Comparison of ENCODE assay signal across 24 cellular contexts in genomic region chr1:244204004-244204403, GRCh38.
A peak's percentile ranks its signal among the peaks of the same experiment; 100 is the strongest.
DNase-seq lines count a peak whose midpoint lies in the region; ATAC-seq, FAIRE-seq and TF ChIP-seq lines count a peak whose summit lies in the region.
"Had no signal": no experiment of that assay in that cellular context is flagged by ENCODE, and none has a peak within 500 bp of the region (broad histone marks: within the 10 kb centered on the region; RNA-seq: fewer than 3 reads in every experiment).

No MANE protein-coding gene starts in this region.

- H3K9me3 Mint-ChIP-seq in endodermal cell, result no peaks in the 10 kb centered on the region
- H3K9me3 Mint-ChIP-seq: CD4-positive, alpha-beta T cell; CD8-positive, alpha-beta memory T cell; H9 had no signal

- H3K27ac ChIP-seq in endodermal cell (ENCODE audit: low read depth, low read length), result no peak overlapping the region
- H3K27ac ChIP-seq in upper lobe of left lung, result no peak overlapping the region
- H3K27ac ChIP-seq: 22Rv1; BLaER1 treated with 17β-estradiol and CSF1 and Interleukin-3, amounts not matched to agents 10 nM and 100 nM; GM23248 had no signal

- in situ Hi-C loops in G401 (cut with HindIII; ENCODE audit: low sequenced_read_pairs), result no loop called here

- TF ChIP-seq EP300 in upper lobe of left lung (IDR thresholded peaks at IDR 0.05), result no peak

- no peak overlapping the region for H3K9ac ChIP-seq in endodermal cell (ENCODE audit: extremely low read depth, low read length, poor library complexity, severe bottlenecking)
- H3K9ac ChIP-seq: BLaER1 treated with 17β-estradiol and CSF1 and Interleukin-3, amounts not matched to agents 10 nM and 100 nM; GM23248 had no signal

- H3K27me3 Mint-ChIP-seq in endodermal cell (ENCODE audit: insufficient read depth), result peaks cover 2% of the 10 kb centered on the region
- H3K27me3 Mint-ChIP-seq: CD4-positive, alpha-beta T cell had no signal

- FAIRE-seq in RCC 7860 (lab: Jason Lieb, UNC), result no peak
- FAIRE-seq: A204.1, GM12878, GM19239 had no signal

- H3K27ac Mint-ChIP-seq in endodermal cell, result no peak overlapping the region
- H3K27ac Mint-ChIP-seq: CD4-positive, alpha-beta T cell; CD8-positive, alpha-beta memory T cell; H9 had no signal

- no peaks in the 10 kb centered on the region for H3K36me3 Mint-ChIP-seq in endodermal cell (ENCODE audit: low read depth)
- H3K36me3 Mint-ChIP-seq: CD14-positive monocyte; CD8-positive, alpha-beta memory T cell had no signal

- peak; percentile 32 for TF ChIP-seq CTCF in endodermal cell (conservative IDR thresholded peaks at IDR 0.05)
- no peak for TF ChIP-seq CTCF in upper lobe of left lung (IDR thresholded peaks at IDR 0.05)

- 87 to 95% methylated on average over 4 to 9 of the region's 9 CpGs for WGBS in endodermal cell (ENCODE audit: insufficient coverage in 1 of 2, insufficient read length in 1 of 2), 2 experiments
- 84 to 89% methylated on average over 9 of the region's 9 CpGs for WGBS in upper lobe of left lung, 2 donors

- no peaks in the 10 kb centered on the region for H3K4me1 Mint-ChIP-seq in endodermal cell
- H3K4me1 Mint-ChIP-seq: CD14-positive monocyte; CD8-positive, alpha-beta memory T cell; H9 had no signal

- no peak for TF ChIP-seq POLR2A in upper lobe of left lung (IDR thresholded peaks at IDR 0.05)

- H3K36me3 ChIP-seq in endodermal cell (ENCODE audit: control insufficient read depth, insufficient read depth, low read length) (no peaks in the 10 kb centered on the region), upper lobe of left lung (no peaks in the 10 kb centered on the region)
- H3K36me3 ChIP-seq: BE2C; BLaER1 treated with 17β-estradiol and CSF1 and Interleukin-3, amounts not matched to agents 10 nM and 100 nM had no signal

- no peaks in the 10 kb centered on the region for H3K9me3 ChIP-seq in endodermal cell (ENCODE audit: control insufficient read depth, low read length)
- H3K9me3 ChIP-seq in upper lobe of left lung, result no peaks in the 10 kb centered on the region
- H3K9me3 ChIP-seq: BE2C; BLaER1 treated with 17β-estradiol and CSF1 and Interleukin-3, amounts not matched to agents 10 nM and 100 nM had no signal

- H3K4me3 ChIP-seq in endodermal cell (ENCODE audit: low read length) (no peak overlapping the region), upper lobe of left lung (no peak overlapping the region)
- H3K4me3 ChIP-seq: BLaER1 treated with 17β-estradiol and CSF1 and Interleukin-3, amounts not matched to agents 10 nM and 100 nM; GM12878; GM23248 had no signal

- DNase-seq in NCI-H82 (lab: John Stamatoyannopoulos, UW) (peak; percentile 68), NCI-H82 treated with DMSO at 0.1 percent for 48 hours (lab: John Stamatoyannopoulos, UW; ENCODE audit: unreplicated experiment) (no peak), G401 (ENCODE audit: low spot score) (peak; percentile 18), endodermal cell (no peak), left kidney (ENCODE audit: low read depth, low spot score) (peak; percentile 27), SIG-M5 (lab: John Stamatoyannopoulos, UW) (no peak), RCC 7860 (ENCODE audit: low spot score) (no peak), upper lobe of left lung (no peak)
- DNase-seq: AML-193; BE2C; CD4-positive, alpha-beta T cell; CD8-positive, alpha-beta memory T cell; DMS153; DND-41; GDM1; GM23248; H9 had no signal

- H3K4me1 ChIP-seq in endodermal cell (ENCODE audit: control insufficient read depth, insufficient read depth, low read length), result no peaks in the 10 kb centered on the region
- H3K4me1 ChIP-seq in upper lobe of left lung, result no peaks in the 10 kb centered on the region
- H3K4me1 ChIP-seq: BE2C; BLaER1 treated with 17β-estradiol and CSF1 and Interleukin-3, amounts not matched to agents 10 nM and 100 nM had no signal

- ATAC-seq in upper lobe of left lung (ENCODE audit: low FRiP score in 2 of 2), result no peak
- ATAC-seq: GM12878, HCT116 had no signal

- H3K4me3 Mint-ChIP-seq in endodermal cell, result no peak overlapping the region
- H3K4me3 Mint-ChIP-seq: CD14-positive monocyte; CD4-positive, alpha-beta T cell; CD8-positive, alpha-beta memory T cell; H9 had no signal

- no peaks in the 10 kb centered on the region for H3K27me3 ChIP-seq in endodermal cell (ENCODE audit: control insufficient read depth, insufficient read depth, low read length, poor library complexity, severe bottlenecking)
- no peaks in the 10 kb centered on the region for H3K27me3 ChIP-seq in upper lobe of left lung
- H3K27me3 ChIP-seq: BE2C; BLaER1 treated with 17β-estradiol and CSF1 and Interleukin-3, amounts not matched to agents 10 nM and 100 nM had no signal

Comparison
In these comparisons a context has a peak if more than half of its experiments do, and no peak if none do; other contexts are left out.
1. DNase-seq: peak in NCI-H82 (single experiment), G401 (single experiment) and left kidney (single experiment); none in NCI-H82 treated with DMSO at 0.1 percent for 48 hours (single experiment), endodermal cell (single experiment), SIG-M5 (single experiment), RCC 7860 (single experiment) and upper lobe of left lung (0 of 2).